In the genomic region with DNA sequence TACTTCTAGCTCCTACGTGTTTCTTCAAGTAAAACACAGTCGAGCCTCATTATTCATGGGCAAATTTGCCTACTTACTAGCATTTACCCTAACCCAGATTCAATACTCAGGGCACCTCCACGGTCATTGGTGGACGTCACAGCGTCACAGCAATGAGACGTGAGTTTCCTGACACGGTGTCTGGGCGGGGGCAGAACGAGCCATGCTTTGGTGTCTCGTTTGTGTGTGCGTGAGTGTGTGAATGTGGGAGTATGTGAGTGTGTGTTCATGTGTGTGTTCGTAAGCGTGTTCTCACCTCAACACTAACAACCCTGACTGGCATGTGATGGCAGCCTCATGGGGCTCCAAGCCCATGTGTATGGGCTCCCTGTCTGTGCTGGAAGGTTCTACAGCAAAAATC, we compare ENCODE assay signal across 14 cellular contexts. TPM values are rescaled to one million over a fixed set of nuclear protein-coding genes. Genes with fewer than 3 reads are reported as not detected.
DNase-seq lines count a peak whose midpoint lies in the region; FAIRE-seq and TF ChIP-seq lines count a peak whose summit lies in the region.
"Had no signal": no experiment of that assay in that cellular context is flagged by ENCODE, and none has a peak within 500 bp of the region (broad histone marks: within the 10 kb centered on the region; RNA-seq: fewer than 3 reads in every experiment).

No MANE protein-coding gene starts in this region.

- peaks cover 1% of the 10 kb centered on the region for H3K27me3 Mint-ChIP-seq in glutamatergic neuron (ENCODE audit: unreplicated experiment)
- peaks cover 38% of the 10 kb centered on the region for H3K27me3 Mint-ChIP-seq in activated T-cell treated with anti-CD3 and anti-CD28 coated beads, Interleukin-2, amount 50 U/mL, for 24 hours

- intact Hi-C loops in prostate gland (cut with DNase I) = no loop called here

- H3K36me3 ChIP-seq in MM.1S (replicated peaks; ENCODE audit: insufficient read depth, low read length) (no peaks in the 10 kb centered on the region), osteoblast (ENCODE audit: insufficient read depth, low read length) (no peaks in the 10 kb centered on the region), prostate gland (no peaks in the 10 kb centered on the region)

- H3K4me1 ChIP-seq in MM.1S (ENCODE audit: low read length) (no peaks in the 10 kb centered on the region), osteoblast (ENCODE audit: insufficient read depth, low read length) (peaks cover 11% of the 10 kb centered on the region), prostate gland (replicated peaks) (no peaks in the 10 kb centered on the region)

- H3K27me3 ChIP-seq in MM.1S (replicated peaks; ENCODE audit: insufficient read depth, low read length) = peaks cover 99% of the 10 kb centered on the region
- peaks cover 9% of the 10 kb centered on the region for H3K27me3 ChIP-seq in osteoblast (ENCODE audit: insufficient read depth, low read length)
- no peaks in the 10 kb centered on the region for H3K27me3 ChIP-seq in prostate gland (replicated peaks; ENCODE audit: insufficient read depth)

- TF ChIP-seq CTCF in MM.1S (IDR thresholded peaks at IDR 0.05; ENCODE audit: low read length) (no peak), glutamatergic neuron (IDR thresholded peaks at IDR 0.05; ENCODE audit: partially characterized antibody, unreplicated experiment) (no peak), osteoblast (IDR thresholded peaks at IDR 0.05; ENCODE audit: extremely low read depth, low read depth, low read length) (no peak), prostate gland (IDR thresholded peaks at IDR 0.05) (no peak)

- no peaks in the 10 kb centered on the region for H3K36me3 Mint-ChIP-seq in glutamatergic neuron (ENCODE audit: unreplicated experiment)
- no peaks in the 10 kb centered on the region for H3K36me3 Mint-ChIP-seq in activated T-cell treated with anti-CD3 and anti-CD28 coated beads, Interleukin-2, amount 50 U/mL, for 24 hours (ENCODE audit: low read depth)

- no peak for TF ChIP-seq POLR2A in prostate gland (IDR thresholded peaks at IDR 0.05)

- peaks cover 6% of the 10 kb centered on the region for H3K4me1 Mint-ChIP-seq in glutamatergic neuron (ENCODE audit: low read depth, unreplicated experiment)
- no peaks in the 10 kb centered on the region for H3K4me1 Mint-ChIP-seq in activated T-cell treated with anti-CD3 and anti-CD28 coated beads, Interleukin-2, amount 50 U/mL, for 24 hours (ENCODE audit: low read depth)

- H3K9me2 ChIP-seq in MM.1S (replicated peaks; ENCODE audit: insufficient read depth, low read length) = no peaks in the 10 kb centered on the region

- DNase-seq in MM.1S (no peak), glutamatergic neuron (peak; percentile 4), osteoblast (ENCODE audit: insufficient read length, low spot score, missing footprints) (no peak), urothelium cell line (ENCODE audit: low spot score) (no peak), NCI-H2196 treated with DMSO at 0.1 percent for 48 hours (lab: John Stamatoyannopoulos, UW; ENCODE audit: unreplicated experiment) (no peak), prostate gland (ENCODE audit: low spot score) (no peak)
- DNase-seq in activated T-cell treated with anti-CD3 and anti-CD28 coated beads, Interleukin-2, amount 50 U/mL, for 24 hours = no peak
- DNase-seq: activated CD4-positive, alpha-beta T cell treated with anti-CD3 and anti-CD28 coated beads for 4 hours; activated T-cell treated with anti-CD3 and anti-CD28 coated beads, Interleukin-2, amount 50 U/mL, for 48 hours; anterior cingulate cortex; NK-92 treated with Interleukin-12 subunit alpha and Interleukin-12 subunit beta, amount 100 ng/mL, for 24 hours; SHP77 had no signal

- WGBS in prostate gland = 89% methylated on average over 13 of the region's 13 CpGs

- H3K79me2 ChIP-seq in MM.1S (ENCODE audit: low read length) = no peaks in the 10 kb centered on the region
- H3K79me2 ChIP-seq in osteoblast (ENCODE audit: insufficient read depth, low read length) = no peaks in the 10 kb centered on the region

- FAIRE-seq in urothelium cell line (lab: Jason Lieb, UNC) = peak; percentile 85

- H4K20me1 ChIP-seq in MM.1S (ENCODE audit: insufficient read depth, low read length) (no peaks in the 10 kb centered on the region), osteoblast (ENCODE audit: insufficient read depth, low read length) (no peaks in the 10 kb centered on the region)

- no peaks in the 10 kb centered on the region for H3K9me3 ChIP-seq in MM.1S (replicated peaks; ENCODE audit: insufficient read depth, low read length)
- H3K9me3 ChIP-seq in osteoblast (ENCODE audit: low read depth, low read length) = no peaks in the 10 kb centered on the region
- H3K9me3 ChIP-seq in prostate gland = no peaks in the 10 kb centered on the region

- H3K4me3 Mint-ChIP-seq in glutamatergic neuron (ENCODE audit: unreplicated experiment) = no peak overlapping the region
- H3K4me3 Mint-ChIP-seq in activated T-cell treated with anti-CD3 and anti-CD28 coated beads, Interleukin-2, amount 50 U/mL, for 24 hours = no peak overlapping the region
- H3K4me3 Mint-ChIP-seq: T-helper 2 cell treated with Interferon-gamma antibody and Interleukin-4, amounts not matched to agents 5 μg/mL and 100 μg/mL, for 36 hours had no signal

- no peak overlapping the region for H3K27ac ChIP-seq in MM.1S (ENCODE audit: low read length)
- H3K27ac ChIP-seq in osteoblast (ENCODE audit: low read depth, low read length) = no peak overlapping the region
- H3K27ac ChIP-seq in prostate gland = peak overlapping the region in 1 of 2 donors; percentile 53

- H3K9ac ChIP-seq in MM.1S (ENCODE audit: low read length) = no peak overlapping the region

- no peaks in the 10 kb centered on the region for H3F3A ChIP-seq in MM.1S (ENCODE audit: insufficient read depth, low read length)

- peaks cover 2% of the 10 kb centered on the region for H3K9me3 Mint-ChIP-seq in glutamatergic neuron (ENCODE audit: unreplicated experiment)
- no peaks in the 10 kb centered on the region for H3K9me3 Mint-ChIP-seq in activated T-cell treated with anti-CD3 and anti-CD28 coated beads, Interleukin-2, amount 50 U/mL, for 24 hours
- H3K9me3 Mint-ChIP-seq: nephron; T-helper 2 cell treated with Interferon-gamma antibody and Interleukin-4, amounts not matched to agents 5 μg/mL and 100 μg/mL, for 36 hours had no signal

- H3K4me3 ChIP-seq in MM.1S (ENCODE audit: low read length) (no peak overlapping the region), osteoblast (ENCODE audit: insufficient read depth, low read length) (no peak overlapping the region), prostate gland (no peak overlapping the region)

- H3K27ac Mint-ChIP-seq in glutamatergic neuron (ENCODE audit: unreplicated experiment) = no peak overlapping the region
- H3K27ac Mint-ChIP-seq in activated T-cell treated with anti-CD3 and anti-CD28 coated beads, Interleukin-2, amount 50 U/mL, for 24 hours = no peak overlapping the region
- H3K27ac Mint-ChIP-seq: T-helper 2 cell treated with Interferon-gamma antibody and Interleukin-4, amounts not matched to agents 5 μg/mL and 100 μg/mL, for 36 hours had no signal

- no peak overlapping the region for H2AFZ ChIP-seq in MM.1S (ENCODE audit: low read length)
- peak overlapping the region; percentile 76 for H2AFZ ChIP-seq in osteoblast (ENCODE audit: low read length)

- H3K4me2 ChIP-seq in MM.1S (ENCODE audit: low read depth, low read length) = peak overlapping the region; percentile 11; the same call in 1 of the 2 replicates
- H3K4me2 ChIP-seq in osteoblast (ENCODE audit: insufficient read depth, low read length) = no peak overlapping the region

RNA-seq across cellular contexts. Expression of gene COL18A1, which starts 17.5 kb away (rescaled TPM):
- 9.5 TPM for total RNA-seq in glutamatergic neuron (ENCODE audit: unreplicated experiment)
- total RNA-seq in osteoblast = 8.3 and 8.8 TPM in 2 replicates
- total RNA-seq in prostate gland = 100 to 1,000 TPM in 1 of 2 donors, 10 to 100 TPM in 1; 56.2 to 229 TPM
